Comparison of ENCODE assay signal across 1 cellular context in genomic region chr19:6101991-6102390, GRCh38.
TF ChIP-seq lines count a peak whose summit lies in the region.

No MANE protein-coding gene starts in this region.

TF ChIP-seq in IMR-90, 13 proteins besides CTCF, POLR2A, EP300 and RAD21:
- TF ChIP-seq NFE2L2 (IDR thresholded peaks at IDR 0.05; ENCODE audit: low read depth, low read length) (no peak), BHLHE40 (IDR thresholded peaks at IDR 0.05; ENCODE audit: low read depth, low read length) (no peak), CEBPB (IDR thresholded peaks at IDR 0.05; ENCODE audit: low read depth, low read length) (no peak), SMC3 (IDR thresholded peaks at IDR 0.05; ENCODE audit: low read depth, low read length) (no peak), MXI1 (IDR thresholded peaks at IDR 0.05; ENCODE audit: borderline replicate concordance, low read depth, low read length) (no peak), MAZ (IDR thresholded peaks at IDR 0.05; ENCODE audit: borderline replicate concordance, low read depth, low read length) (no peak), FOS (IDR thresholded peaks at IDR 0.05; ENCODE audit: low read depth, low read length) (no peak), CHD1 (IDR thresholded peaks at IDR 0.05; ENCODE audit: low read depth, low read length) (no peak), USF2 (IDR thresholded peaks at IDR 0.05; ENCODE audit: low read depth, low read length) (no peak), ELK1 (IDR thresholded peaks at IDR 0.05; ENCODE audit: borderline replicate concordance, low read depth, low read length) (no peak)
TF ChIP-seq in IMR-90: peak in this region for 0.
